In the genomic region with DNA sequence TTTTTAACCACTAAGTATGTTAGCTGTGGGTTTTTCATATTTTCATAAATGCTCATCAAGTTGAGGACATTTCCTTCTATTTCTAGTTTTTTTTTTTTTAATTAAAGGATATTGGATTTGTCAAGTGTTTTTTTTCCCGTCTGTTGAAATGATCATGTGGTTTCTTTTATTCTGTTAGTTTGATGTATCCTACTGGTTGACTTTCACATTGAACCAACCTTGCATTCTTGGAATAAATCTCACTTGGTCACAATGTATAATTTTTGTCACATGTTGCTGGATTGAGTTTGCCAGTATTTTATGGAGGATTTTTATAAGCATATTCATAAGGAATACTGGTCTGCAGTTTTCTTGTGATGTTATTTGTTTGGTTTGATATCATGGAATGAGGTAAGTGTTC, we compare ENCODE assay signal across 26 cellular contexts. TPM values are rescaled to one million over a fixed set of nuclear protein-coding genes. Genes with fewer than 3 reads are reported as not detected.
"Had no signal": no experiment of that assay in that cellular context is flagged by ENCODE, and none has a peak within 500 bp of the region (broad histone marks: within the 10 kb centered on the region; RNA-seq: fewer than 3 reads in every experiment).

No MANE protein-coding gene starts in this region.

- H3K27ac ChIP-seq: colonic mucosa, epithelial cell of prostate, esophagus squamous epithelium, gastrocnemius medialis, heart right ventricle, left lung, lower lobe of right lung had no signal

- H3K27me3 Mint-ChIP-seq: dendritic cell treated with granulocyte-macrophage colony-stimulating factor and Interleukin-4, amounts not matched to agents 40 ng/mL and 50 ng/mL, for 4 days; effector memory CD8-positive, alpha-beta T cell; naive B cell had no signal

- H3K4me1 Mint-ChIP-seq: endodermal cell, mesothelial cell of epicardium had no signal

- H3K27ac Mint-ChIP-seq: dendritic cell treated with granulocyte-macrophage colony-stimulating factor and Interleukin-4, amounts not matched to agents 40 ng/mL and 50 ng/mL, for 4 days; effector memory CD8-positive, alpha-beta T cell; endodermal cell; mesothelial cell of epicardium; naive B cell had no signal

- H3K4me1 ChIP-seq: colonic mucosa, esophagus squamous epithelium, left lung, lower lobe of right lung had no signal

- H3K36me3 ChIP-seq: colonic mucosa, esophagus squamous epithelium, gastrocnemius medialis, heart right ventricle, left lung, lower lobe of right lung had no signal

- H3K4me3 Mint-ChIP-seq: dendritic cell treated with granulocyte-macrophage colony-stimulating factor and Interleukin-4, amounts not matched to agents 40 ng/mL and 50 ng/mL, for 4 days; effector memory CD8-positive, alpha-beta T cell; endodermal cell; mesothelial cell of epicardium; naive B cell had no signal

- H3K4me3 ChIP-seq: colonic mucosa, esophagus squamous epithelium, gastrocnemius medialis, heart right ventricle, left lung, lower lobe of right lung, mucosa of descending colon had no signal

- H3K9me3 ChIP-seq: colonic mucosa, gastrocnemius medialis had no signal

- ATAC-seq: effector memory CD8-positive, alpha-beta T cell; esophagus mucosa; gastrocnemius medialis; heart right ventricle; left cardiac atrium; left lung; left ventricle myocardium superior; lower lobe of right lung; mucosa of descending colon had no signal

- DNase-seq: colonic mucosa; cortex of kidney; effector CD8-positive, alpha-beta T cell; effector memory CD8-positive, alpha-beta T cell; endodermal cell; erythroblast; esophagus squamous epithelium; foreskin fibroblast; foreskin melanocyte; gastrocnemius medialis; glutamatergic neuron; head of caudate nucleus; heart right ventricle; hippocampal formation; left cardiac atrium; left lung; left ventricle myocardium superior; lower lobe of right lung; mesenchymal stem cell; mucosa of descending colon; naive B cell had no signal

RNA-seq across cellular contexts. Expression of gene C1QTNF2, which starts 17.0 kb away (rescaled TPM):
- total RNA-seq: endodermal cell, kidney epithelial cell had no signal
